ENCODE assay signal across 22 cellular contexts in the genomic region with DNA sequence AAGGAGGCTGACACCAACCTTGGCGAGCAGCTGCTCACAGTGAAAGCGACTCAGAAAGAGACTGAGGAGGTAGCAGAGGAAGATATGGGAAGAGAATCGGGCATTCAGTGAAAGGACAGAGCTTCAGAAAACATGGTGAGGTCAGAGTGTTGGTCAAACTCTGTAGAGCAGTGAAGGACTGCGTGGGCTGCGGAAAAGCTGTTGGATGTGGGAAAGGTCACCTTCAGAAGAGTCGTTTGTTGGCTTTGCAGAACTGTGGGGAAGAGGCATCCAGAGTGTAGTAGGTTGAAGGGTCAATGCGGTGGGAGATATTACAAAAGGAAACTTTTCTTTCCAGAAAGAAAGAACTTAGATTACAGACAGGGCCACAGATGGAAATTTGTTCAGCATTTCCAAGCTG. TPM values are rescaled to one million over a fixed set of nuclear protein-coding genes. Genes with fewer than 3 reads are reported as not detected.
"Had no signal": no experiment of that assay in that cellular context is flagged by ENCODE, and none has a peak within 500 bp of the region (broad histone marks: within the 10 kb centered on the region; RNA-seq: fewer than 3 reads in every experiment).

No MANE protein-coding gene starts in this region.

- H3K27ac ChIP-seq: body of pancreas, neural progenitor cell, thyroid gland, uterus had no signal

- FAIRE-seq: frontal cortex, islet of Langerhans had no signal

- DNase-seq: activated B cell treated with CpG ODN at 0.5 μM for 24 hours; activated CD4-positive, alpha-beta T cell treated with anti-CD3 and anti-CD28 coated beads for 36 hours; activated CD4-positive, alpha-beta T cell treated with anti-CD3 and anti-CD28 coated beads, Interleukin-2, amount 50 U/mL, for 48 hours; activated effector memory CD4-positive, alpha-beta T cell treated with anti-CD3 and anti-CD28 coated beads, Interleukin-2, amount 50 U/mL, for 16 hours; activated naive CD4-positive, alpha-beta T cell treated with anti-CD3 and anti-CD28 coated beads, Interleukin-2, amount 10 ng/mL, durations not matched to agents 7 days and 5 days; activated T-cell treated with anti-CD3 and anti-CD28 coated beads for 4 hours; amygdala; body of pancreas; dermis blood vessel endothelial cell; effector CD8-positive, alpha-beta T cell; erythroblast; left cardiac atrium; naive thymus-derived CD4-positive, alpha-beta T cell; stimulated activated CD4-positive, alpha-beta T cell treated with anti-CD3 and anti-CD28 coated beads, Interleukin-4, amount 100 ng/mL, for 24 hours; stimulated activated naive CD8-positive, alpha-beta T cell treated with anti-CD3 and anti-CD28 coated beads, Interleukin-15, Interleukin-2, amounts not matched to agents 100 U/mL and 50 U/mL, for 24 hours; SW 1271; T-helper 17 cell; thyroid gland; uterus had no signal

- H3K27me3 Mint-ChIP-seq: activated CD4-positive, alpha-beta T cell treated with anti-CD3 and anti-CD28 coated beads for 36 hours had no signal

- H3K27me3 ChIP-seq: body of pancreas, neural progenitor cell, thyroid gland, uterus had no signal

- H3K9me3 ChIP-seq: body of pancreas, thyroid gland, uterus had no signal

- H3K27ac Mint-ChIP-seq: activated B cell treated with CpG ODN at 0.5 μM for 24 hours; activated CD4-positive, alpha-beta T cell treated with anti-CD3 and anti-CD28 coated beads for 36 hours; activated naive CD4-positive, alpha-beta T cell treated with anti-CD3 and anti-CD28 coated beads, Interleukin-2, amount 10 ng/mL, durations not matched to agents 7 days and 5 days; naive thymus-derived CD4-positive, alpha-beta T cell; neural progenitor cell; T-helper 17 cell had no signal

- H3K9ac ChIP-seq: neural progenitor cell had no signal

- H3K4me1 ChIP-seq: body of pancreas, uterus had no signal

- H3K4me1 Mint-ChIP-seq: activated B cell treated with CpG ODN at 0.5 μM for 24 hours; activated naive CD4-positive, alpha-beta T cell treated with anti-CD3 and anti-CD28 coated beads, Interleukin-2, amount 10 ng/mL, durations not matched to agents 7 days and 5 days had no signal

- H3K9me3 Mint-ChIP-seq: activated B cell treated with CpG ODN at 0.5 μM for 24 hours; activated naive CD4-positive, alpha-beta T cell treated with anti-CD3 and anti-CD28 coated beads, Interleukin-2, amount 10 ng/mL, durations not matched to agents 7 days and 5 days; naive thymus-derived CD4-positive, alpha-beta T cell; neural progenitor cell had no signal

- H3K4me2 ChIP-seq: neural progenitor cell had no signal

- H3K4me3 Mint-ChIP-seq: activated B cell treated with CpG ODN at 0.5 μM for 24 hours; activated CD4-positive, alpha-beta T cell treated with anti-CD3 and anti-CD28 coated beads for 36 hours; activated naive CD4-positive, alpha-beta T cell treated with anti-CD3 and anti-CD28 coated beads, Interleukin-2, amount 10 ng/mL, durations not matched to agents 7 days and 5 days; naive thymus-derived CD4-positive, alpha-beta T cell; neural progenitor cell; T-helper 17 cell had no signal

- H3K36me3 Mint-ChIP-seq: activated naive CD4-positive, alpha-beta T cell treated with anti-CD3 and anti-CD28 coated beads, Interleukin-2, amount 10 ng/mL, durations not matched to agents 7 days and 5 days; naive thymus-derived CD4-positive, alpha-beta T cell; neural progenitor cell had no signal

- H3K4me3 ChIP-seq: body of pancreas, neural progenitor cell, thyroid gland, uterus had no signal

- H3K36me3 ChIP-seq: neural progenitor cell, thyroid gland, uterus had no signal

- H2AFZ ChIP-seq: neural progenitor cell had no signal

RNA-seq across cellular contexts. Expression of gene AFAP1L1, which starts 58.4 kb away (rescaled TPM):
- total RNA-seq: activated B cell treated with CpG ODN at 0.5 μM for 24 hours had no signal
